Comparison of ENCODE assay signal across 7 cellular contexts in genomic region chr5:171426680-171427079, GRCh38. TPM values are rescaled to one million over a fixed set of nuclear protein-coding genes. Genes with fewer than 3 reads are reported as not detected.
"Had no signal": no experiment of that assay in that cellular context is flagged by ENCODE, and none has a peak within 500 bp of the region (broad histone marks: within the 10 kb centered on the region; RNA-seq: fewer than 3 reads in every experiment).

No MANE protein-coding gene starts in this region.

- DNase-seq: GM23248, GOT3, HCEC 1CT, KG1 had no signal

- H3K27ac ChIP-seq: GM23248 had no signal

- H3K4me3 ChIP-seq: GM23248 had no signal

- H2AFZ ChIP-seq: GM23248 had no signal

- H3K9ac ChIP-seq: GM23248 had no signal

- FAIRE-seq: H54, HTR-8/SVneo had no signal

RNA-seq across cellular contexts. Expression of gene FGF18, which starts 7.2 kb away (rescaled TPM):
- total RNA-seq: GM23248 had no signal
- polyA plus RNA-seq: IgD-negative memory B cell had no signal
